Comparison of ENCODE assay signal across 9 cellular contexts in the genomic region with DNA sequence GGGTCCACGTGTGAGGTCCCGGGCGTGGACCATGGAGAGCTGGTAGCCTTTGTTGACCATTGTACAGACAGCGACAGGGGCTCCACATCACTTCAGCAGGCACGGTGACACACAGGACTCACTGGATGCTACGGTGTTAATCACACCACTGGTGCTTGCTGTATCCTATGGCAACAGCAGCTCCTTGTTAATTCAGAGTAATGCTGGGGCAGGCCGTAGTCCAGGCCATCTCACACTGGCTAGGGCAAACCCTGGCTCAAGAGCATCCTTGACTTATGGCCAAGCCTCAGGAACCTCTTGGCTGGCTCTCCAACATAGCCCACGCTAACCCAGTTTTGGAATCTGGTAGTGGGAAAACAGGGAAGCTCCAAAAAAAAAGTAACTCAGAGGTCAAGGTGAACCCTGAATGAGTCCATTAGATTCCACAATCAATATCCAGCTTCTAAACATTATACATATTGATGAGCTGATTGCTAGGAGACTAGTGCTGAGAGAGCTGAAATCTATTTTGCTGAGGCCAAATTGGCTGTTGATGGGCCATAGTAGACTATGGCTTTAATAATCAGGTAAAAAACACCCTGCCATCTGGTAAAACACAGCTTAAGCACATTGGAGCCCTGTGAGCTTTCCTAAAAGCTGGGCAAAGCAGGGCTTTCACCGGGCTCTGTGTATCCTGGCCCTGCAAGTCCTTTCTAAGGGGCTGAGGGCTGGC.
A peak's percentile ranks its signal among the peaks of the same experiment; 100 is the strongest.
DNase-seq lines count a peak whose midpoint lies in the region; ATAC-seq and TF ChIP-seq lines count a peak whose summit lies in the region.
"Had no signal": no experiment of that assay in that cellular context is flagged by ENCODE, and none has a peak within 500 bp of the region (broad histone marks: within the 10 kb centered on the region; RNA-seq: fewer than 3 reads in every experiment).

No MANE protein-coding gene starts in this region.

- H3K9me3 ChIP-seq in BLaER1 (no peaks in the 10 kb centered on the region), adipocyte (ENCODE audit: control insufficient read depth, low read length) (no peaks in the 10 kb centered on the region), neural cell (ENCODE audit: low read length) (no peaks in the 10 kb centered on the region)

- intact Hi-C loops in activated CD8-positive, alpha-beta T cell treated with anti-CD3 and anti-CD28 coated beads for 36 hours (cut with micrococcal nuclease), result no loop called here

- TF ChIP-seq RAD21 in neural cell (conservative IDR thresholded peaks at IDR 0.05), result peak; percentile 26

- H2AFZ ChIP-seq in neural cell (ENCODE audit: low read depth, low read length), result no peak overlapping the region

- peaks cover 88% of the 10 kb centered on the region for H3K4me1 ChIP-seq in BLaER1
- peaks cover 31% of the 10 kb centered on the region for H3K4me1 ChIP-seq in adipocyte (ENCODE audit: control insufficient read depth, insufficient read depth, low read length)

- H3K4me2 ChIP-seq in BLaER1 (peak overlapping the region; percentile 22), neural cell (ENCODE audit: low read length) (peak overlapping the region; percentile 47)

- no peaks in the 10 kb centered on the region for H3F3A ChIP-seq in neural cell (ENCODE audit: insufficient read depth, low read length, poor library complexity, severe bottlenecking)

- peak overlapping the region; percentile 27; the same call in 1 of the 2 replicates for H3K27ac ChIP-seq in BLaER1
- H3K27ac ChIP-seq in neural cell (ENCODE audit: low read length), result peak overlapping the region; percentile 71
- H3K27ac ChIP-seq: VCaP had no signal

- peak; percentile 49 for TF ChIP-seq EP300 in neural cell (conservative IDR thresholded peaks at IDR 0.05; ENCODE audit: poor library complexity, severe bottlenecking)

- H3K4me3 ChIP-seq in BLaER1 (no peak overlapping the region), adipocyte (ENCODE audit: low read length) (peak overlapping the region; percentile 78), neural cell (ENCODE audit: low read length) (peak overlapping the region; percentile 29)

- CTCF ChIA-PET in activated CD8-positive, alpha-beta T cell treated with anti-CD3 and anti-CD28 coated beads for 36 hours (lab: Charles Lee), result no interaction called here

- no peaks in the 10 kb centered on the region for H3K9me3 Mint-ChIP-seq in activated CD8-positive, alpha-beta T cell treated with anti-CD3 and anti-CD28 coated beads for 36 hours
- H3K9me3 Mint-ChIP-seq: natural killer cell had no signal

- H3K27me3 Mint-ChIP-seq in activated CD8-positive, alpha-beta T cell treated with anti-CD3 and anti-CD28 coated beads for 36 hours, result no peaks in the 10 kb centered on the region

- in situ Hi-C loops in G401 (cut with HindIII; ENCODE audit: low sequenced_read_pairs), result no loop called here

- no peak for TF ChIP-seq CTCF in neural cell (IDR thresholded peaks at IDR 0.05; ENCODE audit: poor library complexity, severe bottlenecking)
- TF ChIP-seq CTCF in activated CD8-positive, alpha-beta T cell treated with anti-CD3 and anti-CD28 coated beads for 36 hours (IDR thresholded peaks at IDR 0.05), result no peak

- H3K27ac Mint-ChIP-seq in activated CD8-positive, alpha-beta T cell treated with anti-CD3 and anti-CD28 coated beads for 36 hours, result no peak overlapping the region
- H3K27ac Mint-ChIP-seq: natural killer cell had no signal

- peak; percentile 89 for DNase-seq in G401 (ENCODE audit: low spot score)
- DNase-seq in adipocyte (ENCODE audit: low read depth), result no peak
- no peak for DNase-seq in activated CD8-positive, alpha-beta T cell treated with anti-CD3 and anti-CD28 coated beads for 36 hours
- DNase-seq in stimulated activated CD4-positive, alpha-beta T cell treated with anti-CD3 and anti-CD28 coated beads, Interleukin-4, amount 100 ng/mL, for 4 hours, result no peak
- no peak for DNase-seq in NCI-H2107 treated with DMSO at 0.1 percent for 48 hours (lab: John Stamatoyannopoulos, UW; ENCODE audit: unreplicated experiment)
- DNase-seq: natural killer cell had no signal

- no peaks in the 10 kb centered on the region for H3K79me2 ChIP-seq in neural cell (replicated peaks; ENCODE audit: insufficient read depth, low read length)

- POLR2A ChIA-PET in activated CD8-positive, alpha-beta T cell treated with anti-CD3 and anti-CD28 coated beads for 36 hours (lab: Charles Lee), result no interaction called here

- H4K20me1 ChIP-seq in BLaER1 (peaks cover 99% of the 10 kb centered on the region), neural cell (ENCODE audit: insufficient read depth) (no peaks in the 10 kb centered on the region)

- H3K9ac ChIP-seq in BLaER1 (no peak overlapping the region), adipocyte (ENCODE audit: low read length) (peak overlapping the region; percentile 63), neural cell (ENCODE audit: low read length) (peak overlapping the region; percentile 45)

- H3K36me3 Mint-ChIP-seq in activated CD8-positive, alpha-beta T cell treated with anti-CD3 and anti-CD28 coated beads for 36 hours (ENCODE audit: low read depth), result no peaks in the 10 kb centered on the region
- H3K36me3 Mint-ChIP-seq: natural killer cell had no signal

- H3K9me2 ChIP-seq in neural cell (ENCODE audit: insufficient read depth, low read length), result no peaks in the 10 kb centered on the region

- no peaks in the 10 kb centered on the region for H3K27me3 ChIP-seq in BLaER1
- H3K27me3 ChIP-seq in adipocyte (replicated peaks; ENCODE audit: control insufficient read depth, insufficient read depth, low read length), result no peaks in the 10 kb centered on the region
- H3K27me3 ChIP-seq in neural cell (ENCODE audit: insufficient read depth, low read depth, low read length), result no peaks in the 10 kb centered on the region

- H3K4me1 Mint-ChIP-seq in activated CD8-positive, alpha-beta T cell treated with anti-CD3 and anti-CD28 coated beads for 36 hours (ENCODE audit: low read depth), result peaks cover 11% of the 10 kb centered on the region

- H3K36me3 ChIP-seq in BLaER1 (peaks cover 55% of the 10 kb centered on the region), adipocyte (ENCODE audit: control insufficient read depth, insufficient read depth, low read length, severe bottlenecking) (no peaks in the 10 kb centered on the region), neural cell (ENCODE audit: insufficient read depth, low read length) (no peaks in the 10 kb centered on the region)

- ATAC-seq in activated CD8-positive, alpha-beta T cell treated with anti-CD3 and anti-CD28 coated beads for 36 hours, result no peak

- H3K4me3 Mint-ChIP-seq in activated CD8-positive, alpha-beta T cell treated with anti-CD3 and anti-CD28 coated beads for 36 hours, result no peak overlapping the region
- H3K4me3 Mint-ChIP-seq: natural killer cell had no signal

TF ChIP-seq in neural cell, 6 proteins besides CTCF, POLR2A, EP300 and RAD21:
- TF ChIP-seq MXI1 (conservative IDR thresholded peaks at IDR 0.05; ENCODE audit: poor library complexity, severe bottlenecking) (no peak), POLR2AphosphoS5 (IDR thresholded peaks at IDR 0.05) (peak; percentile 58)
